Comparison of ENCODE assay signal across 8 cellular contexts in genomic region chr7:45545105-45545710, GRCh38. TPM values are rescaled to one million over a fixed set of nuclear protein-coding genes. Genes with fewer than 3 reads are reported as not detected.
DNase-seq lines count a peak whose midpoint lies in the region; ATAC-seq, FAIRE-seq and TF ChIP-seq lines count a peak whose summit lies in the region.
"Not testable (repeated sequence)": the region's sequence is repeated elsewhere in the genome, so short reads cannot be mapped to it uniquely, and the experiment has no call there.

No MANE protein-coding gene starts in this region.

- H3K36me3 ChIP-seq in BLaER1 treated with 17β-estradiol and CSF1 and Interleukin-3, amounts not matched to agents 10 nM and 100 nM = not testable (repeated sequence)

- H3K9me3 ChIP-seq in BLaER1 treated with 17β-estradiol and CSF1 and Interleukin-3, amounts not matched to agents 10 nM and 100 nM (replicated peaks in 1 of 11) = peaks cover 28 to 47% (median 37%) of the 10 kb centered on the region in 11 experiments

- CTCF ChIA-PET in activated CD4-positive, alpha-beta T cell treated with anti-CD3 and anti-CD28 coated beads for 36 hours (lab: Charles Lee) = not testable (repeated sequence)

- ATAC-seq in HG02870 (IDR thresholded peaks at IDR 0.05; ENCODE audit: unreplicated experiment) (peak; percentile 43), foreskin keratinocyte (peak; percentile 40)
- ATAC-seq in activated CD4-positive, alpha-beta T cell treated with anti-CD3 and anti-CD28 coated beads for 36 hours = peak; percentile 35
- peak; percentile 54 for ATAC-seq in stimulated activated naive CD8-positive, alpha-beta T cell treated with anti-CD3 and anti-CD28 coated beads, Interleukin-15, amount 100 ng/mL, for 72 hours

- H3K27me3 ChIP-seq in BLaER1 treated with 17β-estradiol and CSF1 and Interleukin-3, amounts not matched to agents 10 nM and 100 nM; foreskin keratinocyte: not testable (repeated sequence)

- H3K27me3 Mint-ChIP-seq in activated CD4-positive, alpha-beta T cell treated with anti-CD3 and anti-CD28 coated beads for 36 hours; activated T-helper 2 cell treated with anti-CD3 and anti-CD28 coated beads, Interferon-gamma antibody, Interleukin-2, Interleukin-4, amounts not matched to agents 10 μg/mL and 5 μg/mL and 100 μg/mL, durations not matched to agents 14 hours and 24 hours and 36 hours (ENCODE audit: low read depth); stimulated activated naive CD8-positive, alpha-beta T cell treated with anti-CD3 and anti-CD28 coated beads, Interleukin-15, amount 100 ng/mL, for 72 hours: not testable (repeated sequence)

- DNase-seq in GM19239 (ENCODE audit: insufficient read length, low spot score); activated CD4-positive, alpha-beta T cell treated with anti-CD3 and anti-CD28 coated beads for 36 hours; activated T-helper 2 cell treated with anti-CD3 and anti-CD28 coated beads, Interferon-gamma antibody, Interleukin-2, Interleukin-4, amounts not matched to agents 10 μg/mL and 5 μg/mL and 100 μg/mL, durations not matched to agents 14 hours and 24 hours and 36 hours (ENCODE audit: low spot score); stimulated activated naive CD8-positive, alpha-beta T cell treated with anti-CD3 and anti-CD28 coated beads, Interleukin-15, amount 100 ng/mL, for 72 hours: not testable (repeated sequence)
- peak; percentile 9 to 35 for DNase-seq in foreskin keratinocyte

- peak overlapping the region in 1 of 10 experiments; percentile 19; a peak in 1 of 20 replicates for H3K4me3 ChIP-seq in BLaER1 treated with 17β-estradiol and CSF1 and Interleukin-3, amounts not matched to agents 10 nM and 100 nM

- H3K9ac ChIP-seq in BLaER1 treated with 17β-estradiol and CSF1 and Interleukin-3, amounts not matched to agents 10 nM and 100 nM = not testable (repeated sequence)

- not testable (repeated sequence) for H3K4me3 Mint-ChIP-seq in activated CD4-positive, alpha-beta T cell treated with anti-CD3 and anti-CD28 coated beads for 36 hours; activated T-helper 2 cell treated with anti-CD3 and anti-CD28 coated beads, Interferon-gamma antibody, Interleukin-2, Interleukin-4, amounts not matched to agents 10 μg/mL and 5 μg/mL and 100 μg/mL, durations not matched to agents 14 hours and 24 hours and 36 hours (ENCODE audit: low read depth); stimulated activated naive CD8-positive, alpha-beta T cell treated with anti-CD3 and anti-CD28 coated beads, Interleukin-15, amount 100 ng/mL, for 72 hours

- H3K27ac Mint-ChIP-seq in activated CD4-positive, alpha-beta T cell treated with anti-CD3 and anti-CD28 coated beads for 36 hours = not testable (repeated sequence)
- peak overlapping the region; percentile 60 for H3K27ac Mint-ChIP-seq in activated T-helper 2 cell treated with anti-CD3 and anti-CD28 coated beads, Interferon-gamma antibody, Interleukin-2, Interleukin-4, amounts not matched to agents 10 μg/mL and 5 μg/mL and 100 μg/mL, durations not matched to agents 14 hours and 24 hours and 36 hours
- H3K27ac Mint-ChIP-seq in stimulated activated naive CD8-positive, alpha-beta T cell treated with anti-CD3 and anti-CD28 coated beads, Interleukin-15, amount 100 ng/mL, for 72 hours = peak overlapping the region; percentile 63 to 91

- H4K20me1 ChIP-seq in BLaER1 treated with 17β-estradiol and CSF1 and Interleukin-3, amounts not matched to agents 10 nM and 100 nM = not testable (repeated sequence)

- H3K4me1 ChIP-seq in BLaER1 treated with 17β-estradiol and CSF1 and Interleukin-3, amounts not matched to agents 10 nM and 100 nM = peaks cover 5 to 26% (median 17%) of the 10 kb centered on the region in 10 experiments; a peak in 17 of 20 replicates
- H3K4me1 ChIP-seq in foreskin keratinocyte = not testable (repeated sequence)

- peak overlapping the region in 5 of 11 experiments; percentile 23 to 65 (median 51); a peak in 7 of 22 replicates for H3K27ac ChIP-seq in BLaER1 treated with 17β-estradiol and CSF1 and Interleukin-3, amounts not matched to agents 10 nM and 100 nM
- H3K27ac ChIP-seq in foreskin keratinocyte = not testable (repeated sequence)

- not testable (repeated sequence) for TF ChIP-seq CTCF in foreskin keratinocyte (conservative IDR thresholded peaks at IDR 0.05)

- POLR2A ChIA-PET in activated CD4-positive, alpha-beta T cell treated with anti-CD3 and anti-CD28 coated beads for 36 hours (lab: Charles Lee) = not testable (repeated sequence)

- H3K4me2 ChIP-seq in BLaER1 treated with 17β-estradiol and CSF1 and Interleukin-3, amounts not matched to agents 10 nM and 100 nM = peak overlapping the region in 10 of 11 experiments; percentile 29 to 82 (median 61); a peak in 19 of 22 replicates

- not testable (repeated sequence) for H3K4me1 Mint-ChIP-seq in activated CD4-positive, alpha-beta T cell treated with anti-CD3 and anti-CD28 coated beads for 36 hours; activated T-helper 2 cell treated with anti-CD3 and anti-CD28 coated beads, Interferon-gamma antibody, Interleukin-2, Interleukin-4, amounts not matched to agents 10 μg/mL and 5 μg/mL and 100 μg/mL, durations not matched to agents 14 hours and 24 hours and 36 hours (ENCODE audit: low read depth); stimulated activated naive CD8-positive, alpha-beta T cell treated with anti-CD3 and anti-CD28 coated beads, Interleukin-15, amount 100 ng/mL, for 72 hours

- not testable (repeated sequence) for H3K9me3 Mint-ChIP-seq in activated CD4-positive, alpha-beta T cell treated with anti-CD3 and anti-CD28 coated beads for 36 hours (ENCODE audit: low read depth); stimulated activated naive CD8-positive, alpha-beta T cell treated with anti-CD3 and anti-CD28 coated beads, Interleukin-15, amount 100 ng/mL, for 72 hours
- H3K9me3 Mint-ChIP-seq in activated T-helper 2 cell treated with anti-CD3 and anti-CD28 coated beads, Interferon-gamma antibody, Interleukin-2, Interleukin-4, amounts not matched to agents 10 μg/mL and 5 μg/mL and 100 μg/mL, durations not matched to agents 14 hours and 24 hours and 36 hours = peaks cover 17% of the 10 kb centered on the region

- intact Hi-C loops in activated CD4-positive, alpha-beta T cell treated with anti-CD3 and anti-CD28 coated beads for 36 hours (cut with DNase I, micrococcal nuclease) = loop anchor here in 1 of 2 experiments (5.0 kb wide), 1 partner anchor 348 kb away; no protein-coding TSS in a partner anchor
- intact Hi-C loops in activated T-helper 2 cell treated with anti-CD3 and anti-CD28 coated beads, Interferon-gamma antibody, Interleukin-2, Interleukin-4, amounts not matched to agents 10 μg/mL and 5 μg/mL and 100 μg/mL, durations not matched to agents 14 hours and 24 hours and 36 hours (cut with micrococcal nuclease) = loop anchor here (10.0 kb wide), 1 partner anchor 130 kb away; no protein-coding TSS in a partner anchor

- H3K36me3 Mint-ChIP-seq in activated CD4-positive, alpha-beta T cell treated with anti-CD3 and anti-CD28 coated beads for 36 hours (ENCODE audit: low read depth); activated T-helper 2 cell treated with anti-CD3 and anti-CD28 coated beads, Interferon-gamma antibody, Interleukin-2, Interleukin-4, amounts not matched to agents 10 μg/mL and 5 μg/mL and 100 μg/mL, durations not matched to agents 14 hours and 24 hours and 36 hours (ENCODE audit: low read depth): not testable (repeated sequence)

- FAIRE-seq in GM19239 (lab: Jason Lieb, UNC) (peak; percentile 44), islet of Langerhans (lab: Jason Lieb, UNC) (peak; percentile 68)

RNA-seq across cellular contexts. Expression of gene ADCY1, which starts 29.0 kb away (rescaled TPM):
- total RNA-seq in activated CD4-positive, alpha-beta T cell treated with anti-CD3 and anti-CD28 coated beads for 36 hours = 1 to 10 TPM in 1 of 2 experiments, under 1 TPM in 1; 0.82 to 1.2 TPM
- 8.9 and 9.4 TPM in 2 replicates for total RNA-seq in activated T-helper 2 cell treated with anti-CD3 and anti-CD28 coated beads, Interferon-gamma antibody, Interleukin-2, Interleukin-4, amounts not matched to agents 10 μg/mL and 5 μg/mL and 100 μg/mL, durations not matched to agents 14 hours and 24 hours and 36 hours
- 0.56 and 0.58 TPM in 2 replicates for total RNA-seq in foreskin keratinocyte
- polyA plus RNA-seq in foreskin keratinocyte = 0.21 and 0.27 TPM in 2 replicates
